Comparison of ENCODE assay signal across 1 cellular context in genomic region chr16:353404-354285, GRCh38.
TF ChIP-seq lines count a peak whose summit lies in the region.

No MANE protein-coding gene starts in this region.

TF ChIP-seq in WTC11, 78 proteins besides CTCF, POLR2A, EP300 and RAD21 (continued from another document):
- TF ChIP-seq ZNF532 (CRISPR knock-in tag; IDR thresholded peaks at IDR 0.05; ENCODE audit: borderline replicate concordance) (no peak), ATF2 (CRISPR knock-in tag; IDR thresholded peaks at IDR 0.05; ENCODE audit: borderline replicate concordance, low read depth) (no peak), JAZF1 (CRISPR knock-in tag; IDR thresholded peaks at IDR 0.05) (no peak), FOXP1 (CRISPR knock-in tag; IDR thresholded peaks at IDR 0.05; ENCODE audit: borderline replicate concordance) (no peak), NFATC4 (CRISPR knock-in tag; IDR thresholded peaks at IDR 0.05) (no peak), OVOL2 (CRISPR knock-in tag; IDR thresholded peaks at IDR 0.05; ENCODE audit: borderline replicate concordance) (no peak), ATF3 (CRISPR knock-in tag; conservative IDR thresholded peaks at IDR 0.05) (no peak), ZNF416 (CRISPR knock-in tag; IDR thresholded peaks at IDR 0.05) (no peak)
TF ChIP-seq in WTC11: peak in this region for 0.
